9 cellular contexts compared by ENCODE assay signal in the genomic region with DNA sequence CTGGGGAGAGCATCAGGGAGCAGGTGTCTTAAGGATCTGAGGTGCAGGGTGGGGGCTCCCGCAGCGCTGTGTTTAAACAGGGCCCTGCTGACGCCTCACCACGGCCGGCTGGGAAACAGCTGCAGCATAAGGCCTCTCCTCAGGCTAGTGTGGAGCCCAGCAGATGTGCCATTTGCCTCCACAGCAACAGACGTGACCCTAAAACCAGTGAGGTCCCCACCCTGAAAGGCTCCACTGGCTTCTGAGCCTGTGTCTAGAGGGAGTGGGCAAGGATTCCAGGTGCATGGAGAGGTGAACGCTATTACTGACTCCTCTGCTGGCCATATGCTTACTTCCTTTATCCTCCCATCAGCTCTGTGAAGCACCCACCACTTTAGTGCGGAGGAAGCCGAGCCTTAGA. TPM values are rescaled to one million over a fixed set of nuclear protein-coding genes. Genes with fewer than 3 reads are reported as not detected.
DNase-seq lines count a peak whose midpoint lies in the region; ATAC-seq and TF ChIP-seq lines count a peak whose summit lies in the region.
"Had no signal": no experiment of that assay in that cellular context is flagged by ENCODE, and none has a peak within 500 bp of the region (broad histone marks: within the 10 kb centered on the region; RNA-seq: fewer than 3 reads in every experiment).

No MANE protein-coding gene starts in this region.

- no peaks in the 10 kb centered on the region for H3K36me3 ChIP-seq in lower lobe of right lung
- no peaks in the 10 kb centered on the region for H3K36me3 ChIP-seq in thyroid gland
- H3K36me3 ChIP-seq: neutrophil had no signal

- H3K27ac ChIP-seq in lower lobe of right lung (peak overlapping the region; percentile 66), thyroid gland (peak overlapping the region; percentile 91 to 98 (median 96))
- H3K27ac ChIP-seq: neutrophil had no signal

- TF ChIP-seq CTCF in lower lobe of right lung (IDR thresholded peaks at IDR 0.05) (no peak), thyroid gland (IDR thresholded peaks at IDR 0.05) (no peak)

- H3K4me3 ChIP-seq in lower lobe of right lung (no peak overlapping the region), thyroid gland (replicated peaks in 1 of 3) (no peak overlapping the region)

- TF ChIP-seq POLR2A in thyroid gland (IDR thresholded peaks at IDR 0.05) = no peak

- H3K9me3 ChIP-seq in lower lobe of right lung = no peaks in the 10 kb centered on the region
- no peaks in the 10 kb centered on the region for H3K9me3 ChIP-seq in thyroid gland
- H3K9me3 ChIP-seq: neutrophil had no signal

- DNase-seq in NCI-H2081 (lab: John Stamatoyannopoulos, UW) = peak; percentile 21 to 36
- no peak for DNase-seq in NCI-H2081 treated with DMSO at 0.1 percent for 48 hours (lab: John Stamatoyannopoulos, UW)
- DNase-seq in SW480 (ENCODE audit: low spot score) = peak; percentile 35
- DNase-seq in lower lobe of right lung = no peak
- no peak for DNase-seq in thyroid gland
- DNase-seq in mesenteric fat pad (ENCODE audit: low spot score) = no peak
- no peak for DNase-seq in KG1 (lab: John Stamatoyannopoulos, UW)

- ATAC-seq in lower lobe of right lung (no peak), HG02610 (IDR thresholded peaks at IDR 0.05; ENCODE audit: unreplicated experiment) (no peak)

- no peaks in the 10 kb centered on the region for H3K27me3 ChIP-seq in lower lobe of right lung (ENCODE audit: low read depth)
- no peaks in the 10 kb centered on the region for H3K27me3 ChIP-seq in thyroid gland
- H3K27me3 ChIP-seq: neutrophil had no signal

- H3K4me1 ChIP-seq in lower lobe of right lung = peaks cover 23% of the 10 kb centered on the region
- H3K4me1 ChIP-seq in thyroid gland = peaks cover 27 to 36% of the 10 kb centered on the region in 2 donors

- intact Hi-C loops in lower lobe of right lung (cut with DNase I) (no loop called here), thyroid gland (cut with DNase I) (no loop called here)

- WGBS in thyroid gland, 2 donors = 84 to 87% methylated on average over 7 to 9 of the region's 9 CpGs

RNA-seq across cellular contexts. Expression of gene SYPL1, which starts 47.8 kb away (rescaled TPM):
- 79.6 TPM for total RNA-seq in lower lobe of right lung
- 100 to 1,000 TPM; 119 to 165 (median 132) TPM for total RNA-seq in thyroid gland
- total RNA-seq in mesenteric fat pad = 70.8 TPM

Comparison
In these comparisons a context has a peak if more than half of its experiments do, and no peak if none do; other contexts are left out.
1. DNase-seq: peak in NCI-H2081 (2 of 2) and SW480 (single experiment); none in NCI-H2081 treated with DMSO at 0.1 percent for 48 hours (single experiment), lower lobe of right lung (single experiment), thyroid gland (0 of 2), mesenteric fat pad (single experiment) and KG1 (single experiment).